Comparison of ENCODE assay signal across 7 cellular contexts in genomic region chr13:20902438-20903163, GRCh38. TPM values are rescaled to one million over a fixed set of nuclear protein-coding genes. Genes with fewer than 3 reads are reported as not detected.
DNase-seq lines count a peak whose midpoint lies in the region; ATAC-seq and TF ChIP-seq lines count a peak whose summit lies in the region.

Gene XPO4, minus strand, starts transcription at chr13:20902746. Its CDS starts 8 bp downstream, at chr13:20902738.

- H3K36me3 ChIP-seq in sigmoid colon = peaks cover 0 to 4% (median 0%) of the 10 kb centered on the region in 4 donors

- intact Hi-C loops in sigmoid colon (cut with DNase I) = no loop called here

- H3K4me1 ChIP-seq in sigmoid colon = peaks cover 0 to 24% (median 16%) of the 10 kb centered on the region in 4 donors

- no peaks in the 10 kb centered on the region for H3K9me3 ChIP-seq in sigmoid colon

- peak; percentile 94 for ATAC-seq in HG02642 (IDR thresholded peaks at IDR 0.05; ENCODE audit: poor library complexity, unreplicated experiment)

- TF ChIP-seq POLR2A in GM15510 (IDR thresholded peaks at IDR 0.05; ENCODE audit: borderline replicate concordance, extremely low read depth, insufficient read length) (peak; percentile 91), sigmoid colon (IDR thresholded peaks at IDR 0.05) (peak in 1 of 2 donors; percentile 23)

- DNase-seq in NCI-H128 (lab: John Stamatoyannopoulos, UW; ENCODE audit: unreplicated experiment) (peak; percentile 69), T1000 (lab: John Stamatoyannopoulos, UW) (peak; percentile 82), astrocyte of the hippocampus (ENCODE audit: low read depth, low spot score) (peak; percentile 94), hypothalamus (lab: John Stamatoyannopoulos, UW) (peak; percentile 7 to 92 (median 71)), sigmoid colon (peak; percentile 87)

- 0% methylated on average over 81 of the region's 81 CpGs for WGBS in sigmoid colon, 2 donors

- no peak for TF ChIP-seq EP300 in sigmoid colon (IDR thresholded peaks at IDR 0.05)

- peak within 1 kb of the TSS; percentile 91 to 98 (median 93) for H3K27ac ChIP-seq in sigmoid colon

- no peaks in the 10 kb centered on the region for H3K27me3 ChIP-seq in sigmoid colon

- H3K4me3 ChIP-seq in sigmoid colon = peak within 1 kb of the TSS; percentile 85 to 99 (median 90)

- no peak for TF ChIP-seq CTCF in sigmoid colon (IDR thresholded peaks at IDR 0.05)

RNA-seq across cellular contexts. Expression of gene XPO4, which starts in this region (rescaled TPM):
- 10 to 100 TPM; 15.6 to 26.8 (median 17.6) TPM for total RNA-seq in sigmoid colon
- polyA plus RNA-seq in sigmoid colon = 1 to 10 TPM; 1.8 to 5.8 (median 2.3) TPM

Comparison
In these comparisons a context has a peak if more than half of its experiments do, and no peak if none do; other contexts are left out.
1. Peak in every context shown above with its lines: DNase-seq, ATAC-seq, H3K4me3 ChIP-seq and H3K27ac ChIP-seq.